Comparison of ENCODE assay signal across 1 cellular context in genomic region chr1:169390303-169390702, GRCh38.
TF ChIP-seq lines count a peak whose summit lies in the region.

No MANE protein-coding gene starts in this region.

TF ChIP-seq in GM12878, 131 proteins besides CTCF, POLR2A, EP300 and RAD21 (continues in another document):
- TF ChIP-seq MTA2 (IDR thresholded peaks at IDR 0.05; ENCODE audit: low read depth) (peak; percentile 64; the same call in 1 of the 2 replicates), IKZF2 (IDR thresholded peaks at IDR 0.05) (0 out of 4 replicates have a peak, but pooled peaks of 1 of the 2 experiments have one; percentile 13), CREM (IDR thresholded peaks at IDR 0.05; ENCODE audit: low read depth) (peak; percentile 61; the same call in 1 of the 2 replicates), MLLT1 (IDR thresholded peaks at IDR 0.05) (no peak), KDM1A (IDR thresholded peaks at IDR 0.05; ENCODE audit: borderline replicate concordance) (no peak), ZZZ3 (IDR thresholded peaks at IDR 0.05; ENCODE audit: control insufficient read depth, insufficient read length, low read depth) (no peak), JUNB (IDR thresholded peaks at IDR 0.05) (peak; percentile 99), IRF4 (IDR thresholded peaks at IDR 0.05; ENCODE audit: low read depth, low read length) (peak; percentile 55; the same call in 1 of the 2 replicates), BCL11A (IDR thresholded peaks at IDR 0.05; ENCODE audit: low read depth, low read length) (peak; percentile 24; the same call in 1 of the 2 replicates), RUNX3 (IDR thresholded peaks at IDR 0.05; ENCODE audit: low read length) (peak; percentile 85), CEBPB (IDR thresholded peaks at IDR 0.05; ENCODE audit: borderline replicate concordance in 1 of 2, low read depth in 2 of 2, low read length in 2 of 2) (peak in 1 of 2 experiments; percentile 73; a peak in 1 of 4 replicates), RFX5 (IDR thresholded peaks at IDR 0.05; ENCODE audit: low read depth, low read length) (no peak), PRDM15 (CRISPR knock-in tag; IDR thresholded peaks at IDR 0.05) (no peak), HDGF (IDR thresholded peaks at IDR 0.05) (no peak), IKZF1 (conservative IDR thresholded peaks at IDR 0.05) (0 out of 2 replicates have a peak, but pooled peaks have one; percentile 24), NFYA (IDR thresholded peaks at IDR 0.05; ENCODE audit: borderline replicate concordance, low read depth, low read length) (no peak), EGR1 (IDR thresholded peaks at IDR 0.05; ENCODE audit: borderline replicate concordance in 1 of 2, low read depth in 2 of 2, low read length in 2 of 2) (no peak), ATF7 (IDR thresholded peaks at IDR 0.05; ENCODE audit: low read depth) (no peak), SMAD1 (IDR thresholded peaks at IDR 0.05; ENCODE audit: low read depth, partially characterized antibody) (no peak), BMI1 (IDR thresholded peaks at IDR 0.05; ENCODE audit: borderline replicate concordance) (0 out of 2 replicates have a peak, but pooled peaks have one; percentile 38), ZBED1 (IDR thresholded peaks at IDR 0.05; ENCODE audit: borderline replicate concordance) (0 out of 2 replicates have a peak, but pooled peaks have one; percentile 35), FOS (IDR thresholded peaks at IDR 0.05; ENCODE audit: borderline replicate concordance, extremely low read depth, insufficient read length) (no peak), MTA3 (IDR thresholded peaks at IDR 0.05; ENCODE audit: borderline replicate concordance, low read length) (peak; percentile 79; the same call in 1 of the 2 replicates), MEF2A (IDR thresholded peaks at IDR 0.05; ENCODE audit: insufficient read depth, low read depth, low read length) (peak; percentile 85), CBX5 (IDR thresholded peaks at IDR 0.05; ENCODE audit: low read depth) (no peak), HDAC6 (IDR thresholded peaks at IDR 0.05; ENCODE audit: unreplicated experiment) (no peak), ETV6 (conservative IDR thresholded peaks at IDR 0.05 in 1 of 2, IDR thresholded peaks at IDR 0.05 in 1 of 2; ENCODE audit: borderline replicate concordance in 1 of 2, low read depth in 1 of 2) (peak in 1 of 2 experiments; percentile 79; a peak in 1 of 4 replicates), NFIC (IDR thresholded peaks at IDR 0.05; ENCODE audit: low read depth, low read length) (peak; percentile 97), CBX3 (IDR thresholded peaks at IDR 0.05; ENCODE audit: borderline replicate concordance, low read depth) (no peak), GABPA (IDR thresholded peaks at IDR 0.05; ENCODE audit: low read depth) (peak; percentile 75), PML (IDR thresholded peaks at IDR 0.05; ENCODE audit: low read length) (peak; percentile 51; the same call in 1 of the 2 replicates), FOXK2 (IDR thresholded peaks at IDR 0.05) (no peak), ZNF217 (IDR thresholded peaks at IDR 0.05) (peak; percentile 51; the same call in 1 of the 2 replicates), ZNF274 (IDR thresholded peaks at IDR 0.05; ENCODE audit: insufficient read depth, insufficient read length) (no peak), BHLHE40 (IDR thresholded peaks at IDR 0.05; ENCODE audit: borderline replicate concordance in 1 of 2, low read depth in 2 of 2, low read length in 1 of 2) (no peak), DPF2 (IDR thresholded peaks at IDR 0.05) (peak; percentile 49; the same call in 1 of the 2 replicates), MYC (IDR thresholded peaks at IDR 0.05; ENCODE audit: insufficient read depth, insufficient read length, insufficient replicate concordance, low read length, severe bottlenecking) (no peak), TCF7 (IDR thresholded peaks at IDR 0.05; ENCODE audit: borderline replicate concordance) (peak; percentile 98), STAT3 (IDR thresholded peaks at IDR 0.05; ENCODE audit: low read depth, low read length) (no peak), EED (IDR thresholded peaks at IDR 0.05; ENCODE audit: low read depth) (no peak), BACH1 (IDR thresholded peaks at IDR 0.05; ENCODE audit: borderline replicate concordance) (no peak), MEF2B (IDR thresholded peaks at IDR 0.05; ENCODE audit: partially characterized antibody, poor library complexity, severe bottlenecking) (no peak)
- TF ChIP-seq, protein P1, sequence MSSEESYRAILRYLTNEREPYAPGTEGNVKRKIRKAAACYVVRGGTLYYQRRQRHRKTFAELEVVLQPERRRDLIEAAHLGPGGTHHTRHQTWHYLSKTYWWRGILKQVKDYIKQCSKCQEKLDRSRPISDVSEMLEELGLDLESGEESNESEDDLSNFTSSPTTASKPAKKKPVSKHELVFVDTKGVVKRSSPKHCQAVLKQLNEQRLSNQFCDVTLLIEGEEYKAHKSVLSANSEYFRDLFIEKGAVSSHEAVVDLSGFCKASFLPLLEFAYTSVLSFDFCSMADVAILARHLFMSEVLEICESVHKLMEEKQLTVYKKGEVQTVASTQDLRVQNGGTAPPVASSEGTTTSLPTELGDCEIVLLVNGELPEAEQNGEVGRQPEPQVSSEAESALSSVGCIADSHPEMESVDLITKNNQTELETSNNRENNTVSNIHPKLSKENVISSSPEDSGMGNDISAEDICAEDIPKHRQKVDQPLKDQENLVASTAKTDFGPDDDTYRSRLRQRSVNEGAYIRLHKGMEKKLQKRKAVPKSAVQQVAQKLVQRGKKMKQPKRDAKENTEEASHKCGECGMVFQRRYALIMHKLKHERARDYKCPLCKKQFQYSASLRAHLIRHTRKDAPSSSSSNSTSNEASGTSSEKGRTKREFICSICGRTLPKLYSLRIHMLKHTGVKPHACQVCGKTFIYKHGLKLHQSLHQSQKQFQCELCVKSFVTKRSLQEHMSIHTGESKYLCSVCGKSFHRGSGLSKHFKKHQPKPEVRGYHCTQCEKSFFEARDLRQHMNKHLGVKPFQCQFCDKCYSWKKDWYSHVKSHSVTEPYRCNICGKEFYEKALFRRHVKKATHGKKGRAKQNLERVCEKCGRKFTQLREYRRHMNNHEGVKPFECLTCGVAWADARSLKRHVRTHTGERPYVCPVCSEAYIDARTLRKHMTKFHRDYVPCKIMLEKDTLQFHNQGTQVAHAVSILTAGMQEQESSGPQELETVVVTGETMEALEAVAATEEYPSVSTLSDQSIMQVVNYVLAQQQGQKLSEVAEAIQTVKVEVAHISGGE (CRISPR knock-in tag; IDR thresholded peaks at IDR 0.05) = no peak
- TF ChIP-seq, protein P2, sequence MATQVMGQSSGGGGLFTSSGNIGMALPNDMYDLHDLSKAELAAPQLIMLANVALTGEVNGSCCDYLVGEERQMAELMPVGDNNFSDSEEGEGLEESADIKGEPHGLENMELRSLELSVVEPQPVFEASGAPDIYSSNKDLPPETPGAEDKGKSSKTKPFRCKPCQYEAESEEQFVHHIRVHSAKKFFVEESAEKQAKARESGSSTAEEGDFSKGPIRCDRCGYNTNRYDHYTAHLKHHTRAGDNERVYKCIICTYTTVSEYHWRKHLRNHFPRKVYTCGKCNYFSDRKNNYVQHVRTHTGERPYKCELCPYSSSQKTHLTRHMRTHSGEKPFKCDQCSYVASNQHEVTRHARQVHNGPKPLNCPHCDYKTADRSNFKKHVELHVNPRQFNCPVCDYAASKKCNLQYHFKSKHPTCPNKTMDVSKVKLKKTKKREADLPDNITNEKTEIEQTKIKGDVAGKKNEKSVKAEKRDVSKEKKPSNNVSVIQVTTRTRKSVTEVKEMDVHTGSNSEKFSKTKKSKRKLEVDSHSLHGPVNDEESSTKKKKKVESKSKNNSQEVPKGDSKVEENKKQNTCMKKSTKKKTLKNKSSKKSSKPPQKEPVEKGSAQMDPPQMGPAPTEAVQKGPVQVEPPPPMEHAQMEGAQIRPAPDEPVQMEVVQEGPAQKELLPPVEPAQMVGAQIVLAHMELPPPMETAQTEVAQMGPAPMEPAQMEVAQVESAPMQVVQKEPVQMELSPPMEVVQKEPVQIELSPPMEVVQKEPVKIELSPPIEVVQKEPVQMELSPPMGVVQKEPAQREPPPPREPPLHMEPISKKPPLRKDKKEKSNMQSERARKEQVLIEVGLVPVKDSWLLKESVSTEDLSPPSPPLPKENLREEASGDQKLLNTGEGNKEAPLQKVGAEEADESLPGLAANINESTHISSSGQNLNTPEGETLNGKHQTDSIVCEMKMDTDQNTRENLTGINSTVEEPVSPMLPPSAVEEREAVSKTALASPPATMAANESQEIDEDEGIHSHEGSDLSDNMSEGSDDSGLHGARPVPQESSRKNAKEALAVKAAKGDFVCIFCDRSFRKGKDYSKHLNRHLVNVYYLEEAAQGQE (IDR thresholded peaks at IDR 0.05; ENCODE audit: low read depth, low read length) = no peak
- TF ChIP-seq, protein P3, sequence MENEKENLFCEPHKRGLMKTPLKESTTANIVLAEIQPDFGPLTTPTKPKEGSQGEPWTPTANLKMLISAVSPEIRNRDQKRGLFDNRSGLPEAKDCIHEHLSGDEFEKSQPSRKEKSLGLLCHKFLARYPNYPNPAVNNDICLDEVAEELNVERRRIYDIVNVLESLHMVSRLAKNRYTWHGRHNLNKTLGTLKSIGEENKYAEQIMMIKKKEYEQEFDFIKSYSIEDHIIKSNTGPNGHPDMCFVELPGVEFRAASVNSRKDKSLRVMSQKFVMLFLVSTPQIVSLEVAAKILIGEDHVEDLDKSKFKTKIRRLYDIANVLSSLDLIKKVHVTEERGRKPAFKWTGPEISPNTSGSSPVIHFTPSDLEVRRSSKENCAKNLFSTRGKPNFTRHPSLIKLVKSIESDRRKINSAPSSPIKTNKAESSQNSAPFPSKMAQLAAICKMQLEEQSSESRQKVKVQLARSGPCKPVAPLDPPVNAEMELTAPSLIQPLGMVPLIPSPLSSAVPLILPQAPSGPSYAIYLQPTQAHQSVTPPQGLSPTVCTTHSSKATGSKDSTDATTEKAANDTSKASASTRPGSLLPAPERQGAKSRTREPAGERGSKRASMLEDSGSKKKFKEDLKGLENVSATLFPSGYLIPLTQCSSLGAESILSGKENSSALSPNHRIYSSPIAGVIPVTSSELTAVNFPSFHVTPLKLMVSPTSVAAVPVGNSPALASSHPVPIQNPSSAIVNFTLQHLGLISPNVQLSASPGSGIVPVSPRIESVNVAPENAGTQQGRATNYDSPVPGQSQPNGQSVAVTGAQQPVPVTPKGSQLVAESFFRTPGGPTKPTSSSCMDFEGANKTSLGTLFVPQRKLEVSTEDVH (IDR thresholded peaks at IDR 0.05; ENCODE audit: low read depth, partially characterized antibody) = no peak
- TF ChIP-seq, protein P4, sequence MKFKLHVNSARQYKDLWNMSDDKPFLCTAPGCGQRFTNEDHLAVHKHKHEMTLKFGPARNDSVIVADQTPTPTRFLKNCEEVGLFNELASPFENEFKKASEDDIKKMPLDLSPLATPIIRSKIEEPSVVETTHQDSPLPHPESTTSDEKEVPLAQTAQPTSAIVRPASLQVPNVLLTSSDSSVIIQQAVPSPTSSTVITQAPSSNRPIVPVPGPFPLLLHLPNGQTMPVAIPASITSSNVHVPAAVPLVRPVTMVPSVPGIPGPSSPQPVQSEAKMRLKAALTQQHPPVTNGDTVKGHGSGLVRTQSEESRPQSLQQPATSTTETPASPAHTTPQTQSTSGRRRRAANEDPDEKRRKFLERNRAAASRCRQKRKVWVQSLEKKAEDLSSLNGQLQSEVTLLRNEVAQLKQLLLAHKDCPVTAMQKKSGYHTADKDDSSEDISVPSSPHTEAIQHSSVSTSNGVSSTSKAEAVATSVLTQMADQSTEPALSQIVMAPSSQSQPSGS (IDR thresholded peaks at IDR 0.05; ENCODE audit: low read length) = peak; percentile 69
- TF ChIP-seq, protein P5, sequence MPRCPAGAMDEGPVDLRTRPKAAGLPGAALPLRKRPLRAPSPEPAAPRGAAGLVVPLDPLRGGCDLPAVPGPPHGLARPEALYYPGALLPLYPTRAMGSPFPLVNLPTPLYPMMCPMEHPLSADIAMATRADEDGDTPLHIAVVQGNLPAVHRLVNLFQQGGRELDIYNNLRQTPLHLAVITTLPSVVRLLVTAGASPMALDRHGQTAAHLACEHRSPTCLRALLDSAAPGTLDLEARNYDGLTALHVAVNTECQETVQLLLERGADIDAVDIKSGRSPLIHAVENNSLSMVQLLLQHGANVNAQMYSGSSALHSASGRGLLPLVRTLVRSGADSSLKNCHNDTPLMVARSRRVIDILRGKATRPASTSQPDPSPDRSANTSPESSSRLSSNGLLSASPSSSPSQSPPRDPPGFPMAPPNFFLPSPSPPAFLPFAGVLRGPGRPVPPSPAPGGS (IDR thresholded peaks at IDR 0.05; ENCODE audit: borderline replicate concordance, insufficient read depth, low read depth, low read length, poor library complexity, severe bottlenecking) = peak; percentile 40
